Comparison of ENCODE assay signal across 27 cellular contexts in genomic region chr7:83755526-83755925, GRCh38.
"Had no signal": no experiment of that assay in that cellular context is flagged by ENCODE, and none has a peak within 500 bp of the region (broad histone marks: within the 10 kb centered on the region; RNA-seq: fewer than 3 reads in every experiment).

No MANE protein-coding gene starts in this region.

- H3K9me3 ChIP-seq: testis, thoracic aorta, thyroid gland, tibial artery, transverse colon, upper lobe of left lung, upper lobe of right lung, uterus, vagina had no signal

- ATAC-seq: stimulated activated effector memory CD8-positive, alpha-beta T cell treated with anti-CD3 and anti-CD28 coated beads, Interleukin-12 subunit alpha, Interleukin-12 subunit beta, amount 100 ng/mL, for 72 hours; stimulated activated memory B cell treated with anti-CD40 and anti-IgM and Interleukin-4, amounts not matched to agents 10 μg/mL and 1 μg/mL and 100 μg/mL, for 72 hours; stimulated activated naive B cell treated with anti-CD40 and anti-IgM and Interleukin-4, amounts not matched to agents 10 μg/mL and 1 μg/mL and 100 μg/mL, for 72 hours; stimulated activated naive CD8-positive, alpha-beta T cell treated with anti-CD3 and anti-CD28 coated beads, Interleukin-15, amount 100 ng/mL, for 72 hours; stimulated activated naive CD8-positive, alpha-beta T cell treated with anti-CD3 and anti-CD28 coated beads, Interleukin-15, Interleukin-2, amounts not matched to agents 100 U/mL and 50 U/mL, for 24 hours; upper lobe of right lung had no signal

- H3K36me3 ChIP-seq: stomach, suprapubic skin, thoracic aorta, thyroid gland, tibial artery, tibial nerve, transverse colon, upper lobe of left lung, upper lobe of right lung, uterus, vagina had no signal

- H3K4me1 ChIP-seq: stomach, suprapubic skin, testis, thyroid gland, tibial artery, tibial nerve, transverse colon, upper lobe of left lung, upper lobe of right lung, uterus, vagina had no signal

- H3K4me3 ChIP-seq: stomach, suprapubic skin, testis, thoracic aorta, thyroid gland, tibial artery, tibial nerve, transverse colon, upper lobe of left lung, upper lobe of right lung, uterus, vagina had no signal

- H3K27ac ChIP-seq: stomach, suprapubic skin, testis, thoracic aorta, thyroid gland, tibial artery, tibial nerve, transverse colon, upper lobe of left lung, upper lobe of right lung, uterus, vagina had no signal

- H3K27me3 ChIP-seq: stomach, suprapubic skin, testis, thyroid gland, tibial artery, tibial nerve, transverse colon, upper lobe of left lung, upper lobe of right lung, uterus, vagina had no signal

- DNase-seq: stimulated activated CD4-positive, alpha-beta T cell treated with anti-CD3 and anti-CD28 coated beads, Interleukin-2, amount 100 ng/mL, for 48 hours; stimulated activated CD4-positive, alpha-beta T cell treated with anti-CD3 and anti-CD28 coated beads, Interleukin-4, amount 100 ng/mL, for 1 hour; stimulated activated CD4-positive, alpha-beta T cell treated with anti-CD3 and anti-CD28 coated beads, Interleukin-4, amount 100 ng/mL, for 24 hours; stimulated activated CD4-positive, alpha-beta T cell treated with anti-CD3 and anti-CD28 coated beads, Interleukin-4, amount 100 ng/mL, for 4 hours; stimulated activated CD8-positive, alpha-beta memory T cell treated with anti-CD3 and anti-CD28 coated beads, Interleukin-4, amount 100 ng/mL, for 48 hours; stimulated activated naive B cell treated with anti-CD40 and anti-IgM and Interleukin-4, amounts not matched to agents 10 μg/mL and 1 μg/mL and 100 μg/mL, for 72 hours; stimulated activated naive CD4-positive, alpha-beta T cell; stimulated activated naive CD4-positive, alpha-beta T cell treated with Interleukin-2 at 50 U/mL for 16 hours; stimulated activated naive CD8-positive, alpha-beta T cell treated with anti-CD3 and anti-CD28 coated beads, Interleukin-15, amount 100 ng/mL, for 72 hours; stimulated activated naive CD8-positive, alpha-beta T cell treated with anti-CD3 and anti-CD28 coated beads, Interleukin-15, Interleukin-2, amounts not matched to agents 100 U/mL and 50 U/mL, for 24 hours; stomach; substantia nigra; testis; thyroid gland; tibial artery; transverse colon; trophoblast cell; upper lobe of left lung; upper lobe of right lung; uterus had no signal

- FAIRE-seq: urothelium cell line had no signal
